In genomic region chr4:110119347-110119746, GRCh38 we compare ENCODE assay signal across 14 cellular contexts.
DNase-seq lines count a peak whose midpoint lies in the region; ATAC-seq and TF ChIP-seq lines count a peak whose summit lies in the region.
"Had no signal": no experiment of that assay in that cellular context is flagged by ENCODE, and none has a peak within 500 bp of the region (broad histone marks: within the 10 kb centered on the region; RNA-seq: fewer than 3 reads in every experiment).

No MANE protein-coding gene starts in this region.

- H3K4me1 ChIP-seq in subcutaneous abdominal adipose tissue (ENCODE audit: control insufficient read depth in 5 of 5, insufficient read depth in 5 of 5, low read length in 5 of 5): peaks cover 0 to 4% (median 0%) of the 10 kb centered on the region in 5 donors
- peaks cover 0 to 8% (median 0%) of the 10 kb centered on the region in 9 donors for H3K4me1 ChIP-seq in heart right ventricle
- H3K4me1 ChIP-seq: thyroid gland had no signal

- DNase-seq in SIG-M5 treated with dmso at 0.1 percent for 504 hours (lab: John Stamatoyannopoulos, UW; ENCODE audit: unreplicated experiment) (peak; percentile 53), SIG-M5 (lab: John Stamatoyannopoulos, UW) (no peak), HT-29 (ENCODE audit: low spot score) (peak; percentile 88), erythroblast (lab: John Stamatoyannopoulos, UW) (peak; percentile 35 to 42), dedifferentiated amniotic fluid mesenchymal stem cell (ENCODE audit: extremely low spot score) (no peak), heart right ventricle (no peak)
- DNase-seq in stimulated activated CD4-positive, alpha-beta T cell treated with anti-CD3 and anti-CD28 coated beads, Interleukin-4, amount 100 ng/mL, for 1 hour: no peak
- DNase-seq: dorsolateral prefrontal cortex; MM.1S; NK-92 treated with Interleukin-12 subunit alpha and Interleukin-12 subunit beta, amount 100 ng/mL, for 24 hours; stimulated activated CD4-positive, alpha-beta T cell treated with anti-CD3 and anti-CD28 coated beads, Interleukin-4, amount 100 ng/mL, for 4 hours; thyroid gland had no signal

- H3K4me3 ChIP-seq in subcutaneous abdominal adipose tissue (ENCODE audit: low read depth in 1 of 5, low read length in 5 of 5) (no peak overlapping the region), heart right ventricle (no peak overlapping the region)
- H3K4me3 ChIP-seq: A549, thyroid gland had no signal

- TF ChIP-seq POLR2A in erythroblast (IDR thresholded peaks at IDR 0.05; ENCODE audit: low read length): no peak

- H3K9me3 ChIP-seq in subcutaneous abdominal adipose tissue (ENCODE audit: control insufficient read depth in 5 of 5, low read length in 5 of 5) (no peaks in the 10 kb centered on the region), heart right ventricle (no peaks in the 10 kb centered on the region)
- H3K9me3 ChIP-seq: A549, thyroid gland had no signal

- H3K9ac ChIP-seq in subcutaneous abdominal adipose tissue (ENCODE audit: low read length in 5 of 5): no peak overlapping the region

- H3K27ac ChIP-seq in subcutaneous abdominal adipose tissue (ENCODE audit: low read depth, low read length) (peak overlapping the region; percentile 6), heart right ventricle (no peak overlapping the region)
- H3K27ac ChIP-seq: A549, thyroid gland had no signal

- H3K27me3 ChIP-seq in subcutaneous abdominal adipose tissue (ENCODE audit: control insufficient read depth in 5 of 5, insufficient read depth in 4 of 5, low read length in 5 of 5) (no peaks in the 10 kb centered on the region), heart right ventricle (no peaks in the 10 kb centered on the region)
- H3K27me3 ChIP-seq: dorsolateral prefrontal cortex, thyroid gland had no signal

- intact Hi-C loops in heart right ventricle (cut with DNase I): no loop called here

- no peak for ATAC-seq in heart right ventricle
- ATAC-seq: A549 had no signal

- WGBS in heart right ventricle, 2 donors: 59 to 62% methylated on average over 3 of the region's 3 CpGs

- H3K36me3 ChIP-seq in subcutaneous abdominal adipose tissue (ENCODE audit: control insufficient read depth in 5 of 5, insufficient read depth in 5 of 5, low read length in 5 of 5) (no peaks in the 10 kb centered on the region), heart right ventricle (peaks cover 0 to 3% (median 0%) of the 10 kb centered on the region in 9 donors)
- H3K36me3 ChIP-seq: thyroid gland had no signal

- no peak for TF ChIP-seq CTCF in heart right ventricle (IDR thresholded peaks at IDR 0.05)

Comparison
In these comparisons a context has a peak if more than half of its experiments do, and no peak if none do; other contexts are left out.
1. DNase-seq: peak in SIG-M5 treated with dmso at 0.1 percent for 504 hours (single experiment), HT-29 (single experiment) and erythroblast (2 of 2); none in SIG-M5 (single experiment), dedifferentiated amniotic fluid mesenchymal stem cell (single experiment), stimulated activated CD4-positive, alpha-beta T cell treated with anti-CD3 and anti-CD28 coated beads, Interleukin-4, amount 100 ng/mL, for 1 hour (single experiment) and heart right ventricle (0 of 2).